8 cellular contexts compared by ENCODE assay signal in the genomic region with DNA sequence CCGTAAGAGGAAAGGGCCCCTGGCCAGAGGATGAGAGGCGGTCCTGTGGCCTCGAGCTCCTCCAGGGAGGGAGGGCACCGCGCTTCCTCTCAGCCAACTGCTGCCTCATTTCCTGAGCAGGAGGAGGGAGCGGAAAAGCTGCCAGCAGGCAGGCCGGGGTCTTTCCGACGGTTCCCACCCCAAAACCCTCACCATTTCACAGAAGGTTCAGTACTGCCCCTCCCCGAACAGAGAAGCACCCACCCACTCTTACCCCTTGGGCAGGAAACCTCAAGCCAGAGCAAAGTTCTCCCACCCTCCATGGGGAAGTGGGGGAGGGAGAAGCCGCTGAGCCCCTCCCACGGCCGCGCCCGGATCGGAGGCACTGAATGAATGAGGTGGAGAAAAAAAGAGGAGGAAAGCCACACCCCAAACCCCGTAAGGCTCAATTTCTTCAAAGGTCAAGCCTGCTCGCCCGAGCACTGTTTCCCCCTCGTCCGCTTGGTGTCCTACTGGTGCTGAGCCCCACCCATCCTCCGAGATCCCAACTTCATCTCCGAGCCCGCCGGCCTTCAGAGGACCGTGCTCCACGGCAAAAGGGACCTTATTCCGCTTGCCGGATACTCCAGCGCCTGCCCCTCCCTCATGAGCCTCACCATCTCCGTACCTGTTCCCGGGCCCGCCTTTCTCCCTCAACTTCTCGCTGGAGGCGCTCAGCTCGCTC. TPM values are rescaled to one million over a fixed set of nuclear protein-coding genes. Genes with fewer than 3 reads are reported as not detected.
DNase-seq lines count a peak whose midpoint lies in the region; ATAC-seq and TF ChIP-seq lines count a peak whose summit lies in the region.

No MANE protein-coding gene starts in this region.

- no peaks in the 10 kb centered on the region for H3K9me3 ChIP-seq in adipocyte (ENCODE audit: control insufficient read depth, low read length)
- H3K9me3 ChIP-seq in left ventricle myocardium inferior (replicated peaks): no peaks in the 10 kb centered on the region
- H3K9me3 ChIP-seq in psoas muscle: no peaks in the 10 kb centered on the region
- no peaks in the 10 kb centered on the region for H3K9me3 ChIP-seq in uterus

- peak overlapping the region; percentile 96 for H3K4me3 ChIP-seq in adipocyte (ENCODE audit: low read length)
- peak overlapping the region; percentile 96 for H3K4me3 ChIP-seq in left ventricle myocardium inferior
- H3K4me3 ChIP-seq in psoas muscle: peak overlapping the region; percentile 76
- peak overlapping the region; percentile 74 to 88 for H3K4me3 ChIP-seq in uterus

- DNase-seq in DMS53 (lab: John Stamatoyannopoulos, UW) (peak; percentile 78), KBM-7 (peak; percentile 97), SW 1271 (lab: John Stamatoyannopoulos, UW) (peak; percentile 55 to 70), adipocyte (ENCODE audit: low read depth) (peak; percentile 84), left ventricle myocardium inferior (peak; percentile 65), psoas muscle (peak; percentile 74 to 81), uterus (peak; percentile 55 to 66)

- TF ChIP-seq CTCF in left ventricle myocardium inferior (IDR thresholded peaks at IDR 0.05; ENCODE audit: borderline replicate concordance) (no peak), psoas muscle (IDR thresholded peaks at IDR 0.05) (peak; percentile 3), uterus (IDR thresholded peaks at IDR 0.05) (no peak)

- intact Hi-C loops in left ventricle myocardium inferior (cut with micrococcal nuclease) (no loop called here), psoas muscle (cut with DNase I) (no loop called here), uterus (cut with DNase I; ENCODE audit: low total_unique reads) (loop anchor here (1.0 kb wide), 1 partner anchor 38 kb away; the partner anchor contains the start of gene UBAP2L)

- H3K27ac ChIP-seq in left ventricle myocardium inferior (replicated peaks) (peak overlapping the region; percentile 92), psoas muscle (peak overlapping the region; percentile 89), uterus (peak overlapping the region; percentile 79 to 87)

- ATAC-seq in GM21515 (IDR thresholded peaks at IDR 0.05; ENCODE audit: unreplicated experiment): peak; percentile 47
- ATAC-seq in psoas muscle: peak; percentile 36 to 45 (median 41)

- TF ChIP-seq POLR2A in uterus (IDR thresholded peaks at IDR 0.05): no peak

- H3K4me1 ChIP-seq in adipocyte (ENCODE audit: control insufficient read depth, insufficient read depth, low read length): peaks cover 36% of the 10 kb centered on the region
- H3K4me1 ChIP-seq in left ventricle myocardium inferior: peaks cover 61% of the 10 kb centered on the region
- H3K4me1 ChIP-seq in psoas muscle: peaks cover 53% of the 10 kb centered on the region
- H3K4me1 ChIP-seq in uterus: peaks cover 16 to 20% of the 10 kb centered on the region in 2 donors

- in situ Hi-C loops in KBM-7 (cut with MboI; ENCODE audit: low pct_unique_long_range_greater_than_20kb, low sequenced_read_pairs): no loop called here

- H3K27me3 ChIP-seq in adipocyte (replicated peaks; ENCODE audit: control insufficient read depth, insufficient read depth, low read length): no peaks in the 10 kb centered on the region
- H3K27me3 ChIP-seq in left ventricle myocardium inferior (ENCODE audit: low read depth): no peaks in the 10 kb centered on the region
- no peaks in the 10 kb centered on the region for H3K27me3 ChIP-seq in psoas muscle (ENCODE audit: insufficient read depth in 3 of 3, low read length in 2 of 3)
- no peaks in the 10 kb centered on the region for H3K27me3 ChIP-seq in uterus

- peak overlapping the region; percentile 91 for H3K9ac ChIP-seq in adipocyte (ENCODE audit: low read length)

- WGBS in psoas muscle, 3 donors: 1% methylated on average over 34 to 36 of the region's 36 CpGs

- H3K36me3 ChIP-seq in adipocyte (ENCODE audit: control insufficient read depth, insufficient read depth, low read length, severe bottlenecking): no peaks in the 10 kb centered on the region
- H3K36me3 ChIP-seq in left ventricle myocardium inferior: no peaks in the 10 kb centered on the region
- H3K36me3 ChIP-seq in psoas muscle (ENCODE audit: insufficient read depth in 1 of 2, low read depth in 1 of 2): peaks cover 11 to 37% of the 10 kb centered on the region in 2 donors
- H3K36me3 ChIP-seq in uterus: no peaks in the 10 kb centered on the region

RNA-seq across cellular contexts. Expression of gene TPM3, which starts 9.4 kb away (rescaled TPM):
- total RNA-seq in left ventricle myocardium inferior: 161 TPM
- 1,000 to 10,000 TPM; 2,192 to 3,898 (median 3,031) TPM for total RNA-seq in psoas muscle
- 1,000 to 10,000 TPM; 1,778 to 2,728 (median 2,516) TPM for polyA plus RNA-seq in psoas muscle
- 100 to 1,000 TPM; 130 to 263 (median 199) TPM for total RNA-seq in uterus

RNA-seq across cellular contexts. Expression of gene CFAP141, which starts 23.6 kb away (rescaled TPM):
- not detected for total RNA-seq in left ventricle myocardium inferior
- total RNA-seq in psoas muscle: not detected
- not detected for polyA plus RNA-seq in psoas muscle
- total RNA-seq in uterus: not detected

RNA-seq across cellular contexts. Expression of gene NUP210L, which starts 27.6 kb away (rescaled TPM):
- 0.30 TPM for total RNA-seq in left ventricle myocardium inferior
- 1 to 10 TPM in 1 of 4 donors, under 1 TPM in 3; 0.05 to 3.0 (median 0.26) TPM for total RNA-seq in psoas muscle
- polyA plus RNA-seq in psoas muscle: under 1 TPM in 1 of 3 donors, not detected in 2; 0.01 TPM
- total RNA-seq in uterus: under 1 TPM in 2 of 4 donors, not detected in 2; 0.09 to 0.21 TPM

RNA-seq across cellular contexts. Expression of gene UBAP2L, which starts 38.3 kb away (rescaled TPM):
- total RNA-seq in left ventricle myocardium inferior: 101 TPM
- 100 to 1,000 TPM in 1 of 4 donors, 10 to 100 TPM in 3; 83.9 to 121 (median 87.5) TPM for total RNA-seq in psoas muscle
- polyA plus RNA-seq in psoas muscle: 10 to 100 TPM; 45.8 to 92.0 (median 81.9) TPM
- 100 to 1,000 TPM in 1 of 4 donors, 10 to 100 TPM in 3; 11.5 to 161 (median 52.0) TPM for total RNA-seq in uterus

Comparison
In these comparisons a context has a peak if more than half of its experiments do, and no peak if none do; other contexts are left out.
1. Peak in every context shown above with its lines: DNase-seq, ATAC-seq, H3K4me3 ChIP-seq and H3K27ac ChIP-seq.
2. RNA of gene TPM3, which starts 9.4 kb away (total RNA-seq): 2,192 to 3,898 TPM in psoas muscle; 130 to 263 TPM in uterus and 161 TPM in left ventricle myocardium inferior (single experiment); every median in the first group is over 4 times any median in the second.